ENCODE assay signal across 8 cellular contexts in genomic region chr17:17186051-17186450, GRCh38. TPM values are rescaled to one million over a fixed set of nuclear protein-coding genes. Genes with fewer than 3 reads are reported as not detected.
A peak's percentile ranks its signal among the peaks of the same experiment; 100 is the strongest.
DNase-seq lines count a peak whose midpoint lies in the region; ATAC-seq and TF ChIP-seq lines count a peak whose summit lies in the region.

No MANE protein-coding gene starts in this region.

- H3K9me3 ChIP-seq in left lung = no peaks in the 10 kb centered on the region

- no peak overlapping the region for H3K4me3 Mint-ChIP-seq in activated CD4-positive, alpha-beta T cell treated with anti-CD3 and anti-CD28 coated beads for 36 hours
- peak overlapping the region; percentile 60 to 67 for H3K4me3 Mint-ChIP-seq in stimulated activated naive CD8-positive, alpha-beta T cell treated with anti-CD3 and anti-CD28 coated beads, Interleukin-15, amount 100 ng/mL, for 72 hours

- peak; percentile 75 for ATAC-seq in activated CD4-positive, alpha-beta T cell treated with anti-CD3 and anti-CD28 coated beads for 36 hours
- ATAC-seq in left lung = peak; percentile 66
- peak; percentile 84 for ATAC-seq in stimulated activated naive CD8-positive, alpha-beta T cell treated with anti-CD3 and anti-CD28 coated beads, Interleukin-15, amount 100 ng/mL, for 72 hours

- H3K36me3 ChIP-seq in left lung = peaks cover 0 to 62% of the 10 kb centered on the region in 2 donors

- peaks cover 58% of the 10 kb centered on the region for H3K4me1 Mint-ChIP-seq in activated CD4-positive, alpha-beta T cell treated with anti-CD3 and anti-CD28 coated beads for 36 hours
- peaks cover 64% of the 10 kb centered on the region for H3K4me1 Mint-ChIP-seq in stimulated activated naive CD8-positive, alpha-beta T cell treated with anti-CD3 and anti-CD28 coated beads, Interleukin-15, amount 100 ng/mL, for 72 hours

- H3K27me3 Mint-ChIP-seq in activated CD4-positive, alpha-beta T cell treated with anti-CD3 and anti-CD28 coated beads for 36 hours = no peaks in the 10 kb centered on the region
- H3K27me3 Mint-ChIP-seq in stimulated activated naive CD8-positive, alpha-beta T cell treated with anti-CD3 and anti-CD28 coated beads, Interleukin-15, amount 100 ng/mL, for 72 hours = no peaks in the 10 kb centered on the region

- intact Hi-C loops in activated CD4-positive, alpha-beta T cell treated with anti-CD3 and anti-CD28 coated beads for 36 hours (cut with DNase I, micrococcal nuclease) = no loop called here
- intact Hi-C loops in left lung (cut with DNase I) = no loop called here

- CTCF ChIA-PET in activated CD4-positive, alpha-beta T cell treated with anti-CD3 and anti-CD28 coated beads for 36 hours (lab: Charles Lee) = interaction anchor here (1.1 kb wide), 1 partner anchor 12 kb away, joined by 3 read pairs; no protein-coding TSS in a partner anchor

- H3K4me3 ChIP-seq in left lung = no peak overlapping the region

- peak overlapping the region; percentile 56 to 57 for H3K27ac ChIP-seq in left lung

- peaks cover 13 to 48% of the 10 kb centered on the region in 2 donors for H3K4me1 ChIP-seq in left lung

- no peaks in the 10 kb centered on the region for H3K9me3 Mint-ChIP-seq in activated CD4-positive, alpha-beta T cell treated with anti-CD3 and anti-CD28 coated beads for 36 hours (ENCODE audit: low read depth)
- H3K9me3 Mint-ChIP-seq in stimulated activated naive CD8-positive, alpha-beta T cell treated with anti-CD3 and anti-CD28 coated beads, Interleukin-15, amount 100 ng/mL, for 72 hours = no peaks in the 10 kb centered on the region

- no peaks in the 10 kb centered on the region for H3K27me3 ChIP-seq in left lung

- H3K36me3 Mint-ChIP-seq in activated CD4-positive, alpha-beta T cell treated with anti-CD3 and anti-CD28 coated beads for 36 hours (ENCODE audit: low read depth) = peaks cover 23% of the 10 kb centered on the region

- POLR2A ChIA-PET in activated CD4-positive, alpha-beta T cell treated with anti-CD3 and anti-CD28 coated beads for 36 hours (lab: Charles Lee) = no interaction called here

- peak overlapping the region; percentile 83 for H3K27ac Mint-ChIP-seq in activated CD4-positive, alpha-beta T cell treated with anti-CD3 and anti-CD28 coated beads for 36 hours
- peak overlapping the region; percentile 48 to 89 for H3K27ac Mint-ChIP-seq in stimulated activated naive CD8-positive, alpha-beta T cell treated with anti-CD3 and anti-CD28 coated beads, Interleukin-15, amount 100 ng/mL, for 72 hours

- TF ChIP-seq CTCF in left lung (IDR thresholded peaks at IDR 0.05) = no peak

- DNase-seq in activated CD4-positive, alpha-beta T cell treated with anti-CD3 and anti-CD28 coated beads for 36 hours = peak; percentile 83
- DNase-seq in activated CD4-positive, alpha-beta T cell treated with anti-CD3 and anti-CD28 coated beads for 1 hour = no peak
- DNase-seq in activated CD8-positive, alpha-beta memory T cell treated with anti-CD3 and anti-CD28 coated beads, Interleukin-2, amount 50 U/mL, for 24 hours (ENCODE audit: extremely low read depth) = peak; percentile 15
- DNase-seq in left lung (peak in 1 of 2 donors; percentile 79), amygdala (lab: John Stamatoyannopoulos, UW) (no peak), NCI-H128 (lab: John Stamatoyannopoulos, UW; ENCODE audit: unreplicated experiment) (no peak), D341Med (ENCODE audit: low spot score) (no peak)
- peak; percentile 39 to 56 for DNase-seq in stimulated activated naive CD8-positive, alpha-beta T cell treated with anti-CD3 and anti-CD28 coated beads, Interleukin-15, amount 100 ng/mL, for 72 hours

RNA-seq across cellular contexts. Expression of gene PLD6, which starts 20.1 kb away (rescaled TPM):
- 1 to 10 TPM; 8.3 to 9.9 TPM for total RNA-seq in activated CD4-positive, alpha-beta T cell treated with anti-CD3 and anti-CD28 coated beads for 36 hours
- 1 to 10 TPM; 3.4 to 5.6 TPM for total RNA-seq in left lung

RNA-seq across cellular contexts. Expression of gene FLCN, which starts 50.9 kb away (rescaled TPM):
- 10 to 100 TPM; 12.3 to 18.8 TPM for total RNA-seq in activated CD4-positive, alpha-beta T cell treated with anti-CD3 and anti-CD28 coated beads for 36 hours
- 10 to 100 TPM; 73.4 to 80.1 TPM for total RNA-seq in left lung

Comparison
In these comparisons a context has a peak if more than half of its experiments do, and no peak if none do; other contexts are left out.
1. DNase-seq: peak in activated CD4-positive, alpha-beta T cell treated with anti-CD3 and anti-CD28 coated beads for 36 hours (single experiment), activated CD8-positive, alpha-beta memory T cell treated with anti-CD3 and anti-CD28 coated beads, Interleukin-2, amount 50 U/mL, for 24 hours (single experiment) and stimulated activated naive CD8-positive, alpha-beta T cell treated with anti-CD3 and anti-CD28 coated beads, Interleukin-15, amount 100 ng/mL, for 72 hours (2 of 2); none in activated CD4-positive, alpha-beta T cell treated with anti-CD3 and anti-CD28 coated beads for 1 hour (single experiment), amygdala (0 of 56), NCI-H128 (single experiment) and D341Med (single experiment).
2. Peak in every context shown above with its lines, with median percentiles within 50 percentile points of each other: ATAC-seq.